1 cellular context compared by ENCODE assay signal in the genomic region with DNA sequence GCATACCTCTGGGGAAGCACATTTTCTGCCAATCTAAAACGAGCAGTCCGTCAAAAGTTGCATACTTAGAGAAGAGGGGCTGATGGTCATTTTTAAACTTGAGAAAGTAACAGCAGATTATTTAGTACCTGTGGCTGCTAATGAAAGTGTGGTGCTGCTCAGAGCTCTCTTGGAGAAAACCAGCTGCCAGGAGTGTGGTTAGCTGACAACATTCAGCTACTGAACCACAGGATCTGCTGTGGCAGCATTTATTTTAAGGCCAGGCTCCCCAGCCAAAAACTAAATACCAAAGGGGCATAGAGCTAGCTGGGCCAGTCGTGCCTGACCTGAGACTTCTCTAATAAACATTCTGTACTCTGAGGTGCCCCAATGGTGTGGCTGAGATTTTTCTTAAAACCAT.
TF ChIP-seq lines count a peak whose summit lies in the region.

No MANE protein-coding gene starts in this region.

TF ChIP-seq in GM12878, 131 proteins besides CTCF, POLR2A, EP300 and RAD21 (continued from another document):
- TF ChIP-seq, protein P1, sequence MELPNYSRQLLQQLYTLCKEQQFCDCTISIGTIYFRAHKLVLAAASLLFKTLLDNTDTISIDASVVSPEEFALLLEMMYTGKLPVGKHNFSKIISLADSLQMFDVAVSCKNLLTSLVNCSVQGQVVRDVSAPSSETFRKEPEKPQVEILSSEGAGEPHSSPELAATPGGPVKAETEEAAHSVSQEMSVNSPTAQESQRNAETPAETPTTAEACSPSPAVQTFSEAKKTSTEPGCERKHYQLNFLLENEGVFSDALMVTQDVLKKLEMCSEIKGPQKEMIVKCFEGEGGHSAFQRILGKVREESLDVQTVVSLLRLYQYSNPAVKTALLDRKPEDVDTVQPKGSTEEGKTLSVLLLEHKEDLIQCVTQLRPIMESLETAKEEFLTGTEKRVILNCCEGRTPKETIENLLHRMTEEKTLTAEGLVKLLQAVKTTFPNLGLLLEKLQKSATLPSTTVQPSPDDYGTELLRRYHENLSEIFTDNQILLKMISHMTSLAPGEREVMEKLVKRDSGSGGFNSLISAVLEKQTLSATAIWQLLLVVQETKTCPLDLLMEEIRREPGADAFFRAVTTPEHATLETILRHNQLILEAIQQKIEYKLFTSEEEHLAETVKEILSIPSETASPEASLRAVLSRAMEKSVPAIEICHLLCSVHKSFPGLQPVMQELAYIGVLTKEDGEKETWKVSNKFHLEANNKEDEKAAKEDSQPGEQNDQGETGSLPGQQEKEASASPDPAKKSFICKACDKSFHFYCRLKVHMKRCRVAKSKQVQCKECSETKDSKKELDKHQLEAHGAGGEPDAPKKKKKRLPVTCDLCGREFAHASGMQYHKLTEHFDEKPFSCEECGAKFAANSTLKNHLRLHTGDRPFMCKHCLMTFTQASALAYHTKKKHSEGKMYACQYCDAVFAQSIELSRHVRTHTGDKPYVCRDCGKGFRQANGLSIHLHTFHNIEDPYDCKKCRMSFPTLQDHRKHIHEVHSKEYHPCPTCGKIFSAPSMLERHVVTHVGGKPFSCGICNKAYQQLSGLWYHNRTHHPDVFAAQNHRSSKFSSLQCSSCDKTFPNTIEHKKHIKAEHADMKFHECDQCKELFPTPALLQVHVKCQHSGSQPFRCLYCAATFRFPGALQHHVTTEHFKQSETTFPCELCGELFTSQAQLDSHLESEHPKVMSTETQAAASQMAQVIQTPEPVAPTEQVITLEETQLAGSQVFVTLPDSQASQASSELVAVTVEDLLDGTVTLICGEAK (IDR thresholded peaks at IDR 0.05; ENCODE audit: borderline replicate concordance): no peak
- TF ChIP-seq CREM (IDR thresholded peaks at IDR 0.05; ENCODE audit: low read depth) (no peak), ZNF217 (IDR thresholded peaks at IDR 0.05) (no peak), RFX5 (IDR thresholded peaks at IDR 0.05; ENCODE audit: low read depth, low read length) (no peak), ZSCAN29 (IDR thresholded peaks at IDR 0.05) (no peak), ESRRA (IDR thresholded peaks at IDR 0.05; ENCODE audit: low read length) (no peak)
- TF ChIP-seq, protein P2, sequence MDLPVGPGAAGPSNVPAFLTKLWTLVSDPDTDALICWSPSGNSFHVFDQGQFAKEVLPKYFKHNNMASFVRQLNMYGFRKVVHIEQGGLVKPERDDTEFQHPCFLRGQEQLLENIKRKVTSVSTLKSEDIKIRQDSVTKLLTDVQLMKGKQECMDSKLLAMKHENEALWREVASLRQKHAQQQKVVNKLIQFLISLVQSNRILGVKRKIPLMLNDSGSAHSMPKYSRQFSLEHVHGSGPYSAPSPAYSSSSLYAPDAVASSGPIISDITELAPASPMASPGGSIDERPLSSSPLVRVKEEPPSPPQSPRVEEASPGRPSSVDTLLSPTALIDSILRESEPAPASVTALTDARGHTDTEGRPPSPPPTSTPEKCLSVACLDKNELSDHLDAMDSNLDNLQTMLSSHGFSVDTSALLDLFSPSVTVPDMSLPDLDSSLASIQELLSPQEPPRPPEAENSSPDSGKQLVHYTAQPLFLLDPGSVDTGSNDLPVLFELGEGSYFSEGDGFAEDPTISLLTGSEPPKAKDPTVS (IDR thresholded peaks at IDR 0.05; ENCODE audit: low read depth, low read length): no peak
TF ChIP-seq in GM12878: peak in this region for 0.
